ENCODE assay signal across 1 cellular context in genomic region chr12:56257491-56258067, GRCh38.
TF ChIP-seq lines count a peak whose summit lies in the region.

No MANE protein-coding gene starts in this region.

TF ChIP-seq in HCT116, 20 proteins besides CTCF, POLR2A, EP300 and RAD21 (continued from another document):
- TF ChIP-seq ZBTB33 (IDR thresholded peaks at IDR 0.05; ENCODE audit: extremely low read depth, insufficient replicate concordance, low read length), result no peak
- no peak for TF ChIP-seq MAX (IDR thresholded peaks at IDR 0.05)
